ENCODE assay signal across 17 cellular contexts in genomic region chr20:63315982-63316491, GRCh38. TPM values are rescaled to one million over a fixed set of nuclear protein-coding genes. Genes with fewer than 3 reads are reported as not detected.
"Had no signal": no experiment of that assay in that cellular context is flagged by ENCODE, and none has a peak within 500 bp of the region (broad histone marks: within the 10 kb centered on the region; RNA-seq: fewer than 3 reads in every experiment).

No MANE protein-coding gene starts in this region.

- H3K9me3 Mint-ChIP-seq: activated T-cell treated with anti-CD3 and anti-CD28 coated beads, Interleukin-2, amount 50 U/mL, for 4 hours; T-cell had no signal

- H3K27ac ChIP-seq: dorsolateral prefrontal cortex, SK-N-MC had no signal

- H3K27ac Mint-ChIP-seq: T-cell had no signal

- H3K36me3 Mint-ChIP-seq: T-cell had no signal

- H3K4me3 ChIP-seq: dorsolateral prefrontal cortex, SK-N-MC, smooth muscle cell had no signal

- H3K4me3 Mint-ChIP-seq: activated T-cell treated with anti-CD3 and anti-CD28 coated beads, Interleukin-2, amount 50 U/mL, for 4 hours; T-cell had no signal

- DNase-seq: activated CD4-positive, alpha-beta T cell treated with anti-CD3 and anti-CD28 coated beads, Interleukin-2, amount 50 U/mL, for 48 hours; activated CD4-positive, CD25-positive, alpha-beta regulatory T cell treated with anti-CD3 and anti-CD28 coated beads, Interleukin-2, amount 50 U/mL, for 72 hours; activated gamma-delta T cell treated with Interleukin-2 at 50 U/mL for 16 hours; activated T-cell treated with anti-CD3 and anti-CD28 coated beads, Interleukin-2, amount 50 U/mL, for 4 hours; hypothalamus; stimulated activated naive CD8-positive, alpha-beta T cell treated with anti-CD3 and anti-CD28 coated beads, Interleukin-15, Interleukin-2, amounts not matched to agents 100 U/mL and 50 U/mL, for 24 hours; T1000; trophoblast cell had no signal

- ATAC-seq: activated T-cell treated with anti-CD3 and anti-CD28 coated beads, Interleukin-2, amount 50 U/mL, for 4 hours; stimulated activated naive CD8-positive, alpha-beta T cell treated with anti-CD3 and anti-CD28 coated beads, Interleukin-15, Interleukin-2, amounts not matched to agents 100 U/mL and 50 U/mL, for 24 hours; T-cell had no signal

- H3K4me1 Mint-ChIP-seq: T-cell had no signal

RNA-seq across cellular contexts. Expression of gene COL20A1, which starts 23.1 kb away (rescaled TPM):
- total RNA-seq: activated T-cell treated with anti-CD3 and anti-CD28 coated beads, Interleukin-2, amount 50 U/mL, for 4 hours; kidney epithelial cell; lower leg skin had no signal
- polyA plus RNA-seq: adipose tissue, esophagus had no signal

RNA-seq across cellular contexts. Expression of gene CHRNA4, which starts 45.1 kb away (rescaled TPM):
- total RNA-seq: activated T-cell treated with anti-CD3 and anti-CD28 coated beads, Interleukin-2, amount 50 U/mL, for 4 hours; kidney epithelial cell; myocyte; smooth muscle cell; T-cell had no signal
- polyA plus RNA-seq: adipose tissue had no signal
